23 cellular contexts compared by ENCODE assay signal in the genomic region with DNA sequence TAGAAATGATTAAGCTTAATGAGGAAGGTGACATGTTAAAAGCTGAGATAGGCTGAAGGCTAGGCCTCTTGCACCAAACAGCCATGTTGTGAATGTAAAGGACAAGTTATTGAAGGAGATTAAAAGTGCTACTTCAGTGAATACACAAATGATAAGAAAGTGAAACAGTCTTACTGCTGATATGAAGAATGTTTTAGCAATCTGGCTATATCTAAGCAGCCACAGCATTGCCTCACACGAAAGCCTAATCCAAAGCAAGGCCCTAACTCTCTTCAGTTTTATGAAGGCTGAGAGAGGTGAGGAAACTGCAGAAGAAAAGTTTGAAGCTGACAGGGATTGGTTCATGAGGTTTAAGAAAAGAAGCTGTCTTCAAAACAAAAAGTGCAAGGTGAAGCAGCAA.
"Had no signal": no experiment of that assay in that cellular context is flagged by ENCODE, and none has a peak within 500 bp of the region (broad histone marks: within the 10 kb centered on the region; RNA-seq: fewer than 3 reads in every experiment).

No MANE protein-coding gene starts in this region.

- H3K4me2 ChIP-seq: KMS-11 had no signal

- H3K4me1 ChIP-seq: SJSA1 had no signal

- H3K27me3 ChIP-seq: SJSA1 had no signal

- H3K27ac ChIP-seq: KMS-11, SJSA1 had no signal

- H3K36me3 ChIP-seq: SJSA1 had no signal

- H3K9ac ChIP-seq: KMS-11 had no signal

- DNase-seq: activated CD4-positive, alpha-beta memory T cell treated with anti-CD3 and anti-CD28 coated beads for 36 hours; activated CD4-positive, alpha-beta T cell treated with anti-CD3 and anti-CD28 coated beads for 1 hour; activated effector memory CD4-positive, alpha-beta T cell treated with Interleukin-2 at 50 U/mL for 16 hours; activated naive CD4-positive, alpha-beta T cell; activated T-cell treated with anti-CD3 and anti-CD28 coated beads for 4 hours; activated T-cell treated with anti-CD3 and anti-CD28 coated beads, Interleukin-2, amount 50 U/mL, for 72 hours; amygdala; NCI-H1092; NCI-H1436; NCI-H1694 treated with DMSO at 0.1 percent for 48 hours; NCI-H2081; NCI-H510A treated with DMSO at 0.1 percent for 48 hours; NCI-H69; NK-92 treated with Interleukin-12 subunit alpha and Interleukin-12 subunit beta, amount 100 ng/mL, for 24 hours; PC-3; SHP77; SW 1271 had no signal

- H3K27ac Mint-ChIP-seq: activated CD4-positive, alpha-beta memory T cell treated with anti-CD3 and anti-CD28 coated beads for 36 hours; activated naive CD4-positive, alpha-beta T cell treated with anti-CD3 and anti-CD28 coated beads, Interleukin-2, amount 50 U/mL, for 24 hours; activated T-cell treated with anti-CD3 and anti-CD28 coated beads, Interleukin-2, amount 50 U/mL, for 72 hours; brain had no signal

- ATAC-seq: PC-3, SK-N-SH treated with all-trans-retinoic acid at 6 μM for 48 hours had no signal

- H3K4me3 Mint-ChIP-seq: activated CD4-positive, alpha-beta memory T cell treated with anti-CD3 and anti-CD28 coated beads for 36 hours; activated naive CD4-positive, alpha-beta T cell treated with anti-CD3 and anti-CD28 coated beads, Interleukin-2, amount 50 U/mL, for 24 hours; brain; central memory CD8-positive, alpha-beta T cell had no signal

- H3K4me3 ChIP-seq: SJSA1 had no signal

- H3K27me3 Mint-ChIP-seq: activated CD4-positive, alpha-beta memory T cell treated with anti-CD3 and anti-CD28 coated beads for 36 hours; activated naive CD4-positive, alpha-beta T cell treated with anti-CD3 and anti-CD28 coated beads, Interleukin-2, amount 50 U/mL, for 24 hours; brain; central memory CD8-positive, alpha-beta T cell had no signal

- H3K4me1 Mint-ChIP-seq: brain; central memory CD8-positive, alpha-beta T cell had no signal

- H3K9me3 ChIP-seq: SJSA1 had no signal
